In the genomic region with DNA sequence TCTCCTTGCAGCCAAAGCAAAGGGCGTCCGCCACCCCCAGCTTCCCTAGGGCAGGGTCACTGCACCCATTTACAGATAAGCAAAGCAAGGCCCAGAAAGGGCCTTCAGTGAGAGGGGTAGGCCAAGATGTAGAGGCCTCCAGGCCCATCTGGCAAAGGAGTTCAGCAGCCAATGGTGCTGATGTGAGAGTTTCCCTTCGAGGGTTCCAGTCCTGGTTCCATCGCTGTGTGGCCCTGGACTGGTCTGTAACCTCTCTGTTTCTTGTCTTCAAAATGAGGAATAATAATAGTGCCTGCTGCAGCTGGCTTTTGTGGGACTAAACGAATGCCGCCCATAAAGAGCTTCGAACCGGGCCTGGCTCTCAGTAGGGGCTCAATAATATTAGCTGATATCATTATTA, we compare ENCODE assay signal across 31 cellular contexts. TPM values are rescaled to one million over a fixed set of nuclear protein-coding genes. Genes with fewer than 3 reads are reported as not detected.
"Had no signal": no experiment of that assay in that cellular context is flagged by ENCODE, and none has a peak within 500 bp of the region (broad histone marks: within the 10 kb centered on the region; RNA-seq: fewer than 3 reads in every experiment).

No MANE protein-coding gene starts in this region.

- H2AFZ ChIP-seq: parathyroid adenoma had no signal

- H3K9me3 ChIP-seq: ovary, psoas muscle, spleen, suprapubic skin, testis, tibial artery, transverse colon, upper lobe of right lung, uterus had no signal

- H3K79me2 ChIP-seq: parathyroid adenoma had no signal

- H3K4me1 ChIP-seq: parathyroid adenoma, psoas muscle had no signal

- H3K4me3 ChIP-seq: ovary, psoas muscle, skin epidermis, smooth muscle cell, spleen, suprapubic skin, testis, tibial artery, transverse colon, upper lobe of right lung, uterus had no signal

- H3K4me2 ChIP-seq: smooth muscle cell had no signal

- H3K9me3 Mint-ChIP-seq: natural killer cell treated with Interleukin-12 subunit alpha and Interleukin-12 subunit beta and Interleukin-15 and Interleukin-18, amount 100 ng/mL, for 72 hours; nephron progenitor cell; neural crest cell; stimulated activated memory B cell treated with anti-CD40 and anti-IgM and Interleukin-4, amounts not matched to agents 10 μg/mL and 1 μg/mL and 100 μg/mL, for 72 hours; stimulated activated naive CD8-positive, alpha-beta T cell treated with anti-CD3 and anti-CD28 coated beads, Interleukin-15, amount 100 ng/mL, for 72 hours; type B pancreatic cell had no signal

- H3K9ac ChIP-seq: parathyroid adenoma had no signal

- H3K36me3 Mint-ChIP-seq: naive thymus-derived CD8-positive, alpha-beta T cell; natural killer cell treated with Interleukin-12 subunit alpha and Interleukin-12 subunit beta and Interleukin-15 and Interleukin-18, amount 100 ng/mL, for 72 hours; stimulated activated memory B cell treated with anti-CD40 and anti-IgM and Interleukin-4, amounts not matched to agents 10 μg/mL and 1 μg/mL and 100 μg/mL, for 72 hours; type B pancreatic cell had no signal

- H3K27ac Mint-ChIP-seq: naive thymus-derived CD8-positive, alpha-beta T cell; natural killer cell treated with Interleukin-12 subunit alpha and Interleukin-12 subunit beta and Interleukin-15 and Interleukin-18, amount 100 ng/mL, for 72 hours; nephron progenitor cell; progenitor cell of endocrine pancreas; stimulated activated memory B cell treated with anti-CD40 and anti-IgM and Interleukin-4, amounts not matched to agents 10 μg/mL and 1 μg/mL and 100 μg/mL, for 72 hours; stimulated activated naive CD8-positive, alpha-beta T cell treated with anti-CD3 and anti-CD28 coated beads, Interleukin-15, amount 100 ng/mL, for 72 hours; type B pancreatic cell had no signal

- H3K27me3 ChIP-seq: ovary, testis had no signal

- H3K4me3 Mint-ChIP-seq: naive thymus-derived CD8-positive, alpha-beta T cell; natural killer cell treated with Interleukin-12 subunit alpha and Interleukin-12 subunit beta and Interleukin-15 and Interleukin-18, amount 100 ng/mL, for 72 hours; nephron progenitor cell; stimulated activated memory B cell treated with anti-CD40 and anti-IgM and Interleukin-4, amounts not matched to agents 10 μg/mL and 1 μg/mL and 100 μg/mL, for 72 hours; stimulated activated naive CD8-positive, alpha-beta T cell treated with anti-CD3 and anti-CD28 coated beads, Interleukin-15, amount 100 ng/mL, for 72 hours; type B pancreatic cell had no signal

- H3K36me3 ChIP-seq: ovary, spleen, suprapubic skin, tibial artery, transverse colon, upper lobe of right lung, uterus had no signal

- DNase-seq: naive thymus-derived CD8-positive, alpha-beta T cell; nephron progenitor cell; occipital lobe; ovary; psoas muscle; spleen; stimulated activated CD4-positive, alpha-beta T cell treated with anti-CD3 and anti-CD28 coated beads, Interleukin-12 subunit alpha, Interleukin-12 subunit beta, amount 100 ng/mL, for 4 hours; stimulated activated CD4-positive, alpha-beta T cell treated with anti-CD3 and anti-CD28 coated beads, Interleukin-1b, Interleukin-23, amount 100 ng/mL, for 48 hours; stimulated activated CD4-positive, alpha-beta T cell treated with anti-CD3 and anti-CD28 coated beads, Interleukin-4, amount 100 ng/mL, for 1 hour; stimulated activated CD4-positive, alpha-beta T cell treated with anti-CD3 and anti-CD28 coated beads, Interleukin-4, amount 100 ng/mL, for 4 hours; stimulated activated CD8-positive, alpha-beta memory T cell treated with anti-CD3 and anti-CD28 coated beads, Interleukin-4, amount 100 ng/mL, for 48 hours; stimulated activated naive CD4-positive, alpha-beta T cell; stimulated activated naive CD8-positive, alpha-beta T cell treated with anti-CD3 and anti-CD28 coated beads, Interleukin-15, amount 100 ng/mL, for 72 hours; stimulated activated naive CD8-positive, alpha-beta T cell treated with anti-CD3 and anti-CD28 coated beads, Interleukin-15, Interleukin-2, amounts not matched to agents 100 U/mL and 50 U/mL, for 24 hours; substantia nigra; testis; tibial artery; transverse colon; upper lobe of right lung; uterus had no signal

- H3K27ac ChIP-seq: ovary, parathyroid adenoma, psoas muscle, skin epidermis, spleen, suprapubic skin, testis, tibial artery, transverse colon, upper lobe of right lung, uterus had no signal

- ATAC-seq: naive thymus-derived CD8-positive, alpha-beta T cell; psoas muscle; right cardiac atrium; sciatic nerve; stimulated activated memory B cell treated with anti-CD40 and anti-IgM and Interleukin-4, amounts not matched to agents 10 μg/mL and 1 μg/mL and 100 μg/mL, for 72 hours; stimulated activated naive CD8-positive, alpha-beta T cell treated with anti-CD3 and anti-CD28 coated beads, Interleukin-15, amount 100 ng/mL, for 72 hours; stimulated activated naive CD8-positive, alpha-beta T cell treated with anti-CD3 and anti-CD28 coated beads, Interleukin-15, Interleukin-2, amounts not matched to agents 100 U/mL and 50 U/mL, for 24 hours; upper lobe of right lung had no signal

RNA-seq across cellular contexts. Expression of gene ELFN2, which starts 4.0 kb away (rescaled TPM):
- total RNA-seq: psoas muscle had no signal
- polyA plus RNA-seq: naive thymus-derived CD8-positive, alpha-beta T cell had no signal
